8 cellular contexts compared by ENCODE assay signal in genomic region chr2:170716851-170717598, GRCh38. TPM values are rescaled to one million over a fixed set of nuclear protein-coding genes. Genes with fewer than 3 reads are reported as not detected.
DNase-seq lines count a peak whose midpoint lies in the region; ATAC-seq and TF ChIP-seq lines count a peak whose summit lies in the region.

No MANE protein-coding gene starts in this region.

- TF ChIP-seq CTCF in GM12864 (IDR thresholded peaks at IDR 0.05; ENCODE audit: low read depth, low read length, missing control alignments): peak; percentile 4
- peak; percentile 52 for TF ChIP-seq CTCF in fibroblast of villous mesenchyme (IDR thresholded peaks at IDR 0.05; ENCODE audit: insufficient read depth, low read depth, low read length)
- no peak for TF ChIP-seq CTCF in neutrophil (IDR thresholded peaks at IDR 0.05)

- H3K9me3 ChIP-seq in neutrophil: no peaks in the 10 kb centered on the region

- H3K27ac ChIP-seq in neutrophil: no peak overlapping the region

- H3K36me3 ChIP-seq in neutrophil: no peaks in the 10 kb centered on the region

- no peak for ATAC-seq in GM18502 (IDR thresholded peaks at IDR 0.05; ENCODE audit: poor library complexity, unreplicated experiment)
- no peak for ATAC-seq in GM21619 (IDR thresholded peaks at IDR 0.05; ENCODE audit: unreplicated experiment)

- H3K4me3 ChIP-seq in GM12864 (ENCODE audit: low read depth, low read length) (no peak overlapping the region), fibroblast of villous mesenchyme (ENCODE audit: low read depth, low read length) (no peak overlapping the region), neutrophil (ENCODE audit: low read depth in 1 of 2, low read length in 1 of 2) (peak overlapping the region; percentile 15 to 38)

- DNase-seq in GM12864 (ENCODE audit: low read depth) (no peak), fibroblast of villous mesenchyme (ENCODE audit: low read depth) (peak; percentile 23), medulla oblongata (ENCODE audit: extremely low spot score) (no peak), COR-L47 (lab: John Stamatoyannopoulos, UW) (no peak)
- peak; percentile 34 for DNase-seq in activated CD8-positive, alpha-beta memory T cell treated with anti-CD3 and anti-CD28 coated beads, Interleukin-2, amount 50 U/mL, for 4 hours

- H3K27me3 ChIP-seq in neutrophil: peaks cover 100% of the 10 kb centered on the region

- H3K4me1 ChIP-seq in neutrophil (ENCODE audit: control insufficient read depth in 1 of 2, insufficient read depth in 1 of 2, low read depth in 1 of 2, low read length in 1 of 2): peaks cover 41 to 46% of the 10 kb centered on the region in 2 experiments

RNA-seq across cellular contexts. Expression of gene SP5, which starts 1.9 kb away (rescaled TPM):
- total RNA-seq in fibroblast of villous mesenchyme: not detected in 2 replicates

RNA-seq across cellular contexts. Expression of gene ERICH2, which starts 53.2 kb away (rescaled TPM):
- total RNA-seq in fibroblast of villous mesenchyme: not detected in 2 replicates

Comparison
In these comparisons a context has a peak if more than half of its experiments do, and no peak if none do; other contexts are left out.
1. DNase-seq: peak in activated CD8-positive, alpha-beta memory T cell treated with anti-CD3 and anti-CD28 coated beads, Interleukin-2, amount 50 U/mL, for 4 hours (single experiment) and fibroblast of villous mesenchyme (single experiment); none in GM12864 (single experiment), medulla oblongata (single experiment) and COR-L47 (single experiment).
2. H3K4me3 ChIP-seq: peak in neutrophil (2 of 2); none in GM12864 (single experiment) and fibroblast of villous mesenchyme (single experiment).